ENCODE assay signal across 8 cellular contexts in genomic region chr4:56977321-56978012, GRCh38. TPM values are rescaled to one million over a fixed set of nuclear protein-coding genes. Genes with fewer than 3 reads are reported as not detected.
DNase-seq lines count a peak whose midpoint lies in the region; ATAC-seq and TF ChIP-seq lines count a peak whose summit lies in the region.

TSS of gene NOA1 (minus strand) at chr4:56977606. CDS start at chr4:56977585, 21 bp downstream.

- H3K14ac ChIP-seq in IMR-90 (replicated peaks; ENCODE audit: low read depth, low read length): peak within 1 kb of the TSS; percentile 88

- H2BK5ac ChIP-seq in IMR-90 (ENCODE audit: low read depth, low read length, poor library complexity, severe bottlenecking): peak within 1 kb of the TSS; percentile 63

- intact Hi-C loops in IMR-90 (cut with micrococcal nuclease): loop anchor here (2.0 to 5.0 kb wide), 3 partner anchors 41 to 125 kb away; no protein-coding TSS in a partner anchor

- H3K27me3 ChIP-seq in IMR-90 (ENCODE audit: control insufficient read depth, insufficient read depth, low read length): no peaks in the 10 kb centered on the region

- peak within 1 kb of the TSS; percentile 71; the same call in 1 of the 2 replicates for H4K91ac ChIP-seq in IMR-90 (ENCODE audit: insufficient read depth, low read depth, low read length)

- peak within 1 kb of the TSS; percentile 93 to 94 for H4K8ac ChIP-seq in IMR-90 (ENCODE audit: low read depth in 2 of 2, low read length in 2 of 2)

- in situ Hi-C loops in IMR-90 (cut with MboI; ENCODE audit: low sequenced_read_pairs): no loop called here

- H3K9ac ChIP-seq in IMR-90 (ENCODE audit: low read depth, low read length): peak within 1 kb of the TSS; percentile 92

- H3K18ac ChIP-seq in IMR-90 (ENCODE audit: low read depth, low read length): no peak within 1 kb of the TSS

- no peak within 1 kb of the TSS for H2AK5ac ChIP-seq in IMR-90 (ENCODE audit: low read depth, low read length)

- H3K23ac ChIP-seq in IMR-90 (ENCODE audit: low read depth, low read length): peak within 1 kb of the TSS; percentile 84

- POLR2A ChIA-PET in IMR-90 (lab: Charles Lee; ENCODE audit: unreplicated experiment): interaction anchor here (0.6 kb wide), 1 partner anchor 193 kb away, joined by 3 read pairs; no protein-coding TSS in a partner anchor

- H3K56ac ChIP-seq in IMR-90 (ENCODE audit: extremely low read depth, insufficient read depth, low read length): peak within 1 kb of the TSS; percentile 12

- DNase-seq in DMS 273 (lab: John Stamatoyannopoulos, UW; ENCODE audit: unreplicated experiment) (peak; percentile 98), IMR-90 (peak; percentile 99), OCI-M1 (lab: John Stamatoyannopoulos, UW) (peak; percentile 99), activated T-cell treated with anti-CD3 and anti-CD28 coated beads for 24 hours (ENCODE audit: low read depth) (peak; percentile 97), epidermal melanocyte (ENCODE audit: insufficient read length, low spot score) (peak; percentile 91), middle frontal gyrus (ENCODE audit: extremely low spot score, low spot score) (peak; percentile 98)
- DNase-seq in stimulated activated CD8-positive, alpha-beta memory T cell treated with anti-CD3 and anti-CD28 coated beads, Interleukin-2, amount 100 ng/mL, for 48 hours (ENCODE audit: low read depth in 2 of 2): peak; percentile 93 to 94

- peaks cover 13% of the 10 kb centered on the region for H3K36me3 ChIP-seq in IMR-90 (ENCODE audit: control insufficient read depth, insufficient read depth, low read length)

- dilution Hi-C loops in IMR-90 (cut with HindIII; ENCODE audit: low sequenced_read_pairs, unreplicated experiment): no loop called here

- H4K20me1 ChIP-seq in IMR-90 (ENCODE audit: insufficient read depth, low read length): peaks cover 45% of the 10 kb centered on the region

- H3K9me3 ChIP-seq in IMR-90 (ENCODE audit: control insufficient read depth, insufficient read depth, low read length): peaks cover 6% of the 10 kb centered on the region

- H2BK15ac ChIP-seq in IMR-90 (ENCODE audit: low read depth, low read length): no peak within 1 kb of the TSS

- BruUV-seq in IMR-90 (replicated peaks; lab: Mats Ljungman, UMichigan): no TSS peak

- peak within 1 kb of the TSS; percentile 94 for H2AFZ ChIP-seq in IMR-90 (replicated peaks; ENCODE audit: low read length, poor library complexity)

- CTCF ChIA-PET in IMR-90 (lab: Yijun Ruan, JAX): no interaction called here

- H2AK9ac ChIP-seq in IMR-90 (replicated peaks; ENCODE audit: low read depth, low read length, poor library complexity): peak within 1 kb of the TSS; percentile 83

- no peaks in the 10 kb centered on the region; the same call in none of the 2 replicates for H3K9me1 ChIP-seq in IMR-90 (ENCODE audit: insufficient read depth, low read length)

- peak within 1 kb of the TSS; percentile 89 for H3K27ac ChIP-seq in IMR-90 (ENCODE audit: insufficient read depth, low read length)

- peak within 1 kb of the TSS; percentile 97 for H3K4me2 ChIP-seq in IMR-90 (ENCODE audit: low read depth, low read length)

- 1% methylated on average over 29 of the region's 51 CpGs; no CpG with 5 or more reads in 1 of the 2 experiments for WGBS in IMR-90 (ENCODE audit: extremely low coverage in 2 of 2, insufficient read length in 1 of 2), 2 experiments

- peak within 1 kb of the TSS; percentile 75; the same call in 1 of the 2 replicates for H3K4ac ChIP-seq in IMR-90 (ENCODE audit: low read depth, low read length)

- peaks cover 6 to 40% of the 10 kb centered on the region in 2 experiments; a peak in 3 of 4 replicates for H3K79me1 ChIP-seq in IMR-90 (ENCODE audit: low read depth in 1 of 2, low read length in 2 of 2)

- 0 out of 2 replicates have a peak within 1 kb of the TSS, but pooled peaks have one; percentile 37 for H2BK120ac ChIP-seq in IMR-90 (ENCODE audit: low read depth, low read length)

- TF ChIP-seq RAD21 in IMR-90 (IDR thresholded peaks at IDR 0.05; ENCODE audit: low read length): no peak

- ATAC-seq in GM21528 (IDR thresholded peaks at IDR 0.05; ENCODE audit: low FRiP score, unreplicated experiment) (peak; percentile 84), IMR-90 (ENCODE audit: low read depth) (peak; percentile 71)

- H4K5ac ChIP-seq in IMR-90 (ENCODE audit: low read depth, low read length): peak within 1 kb of the TSS; percentile 54

- no peaks in the 10 kb centered on the region for H3K4me1 ChIP-seq in IMR-90 (ENCODE audit: control insufficient read depth, insufficient read depth, low read length)

- H2BK20ac ChIP-seq in IMR-90 (ENCODE audit: low read depth, low read length): no peak within 1 kb of the TSS

- peak; percentile 59; the same call in 1 of the 2 replicates for TF ChIP-seq POLR2A in IMR-90 (IDR thresholded peaks at IDR 0.05; ENCODE audit: low read depth, low read length)

- no peak for TF ChIP-seq CTCF in IMR-90 (conservative IDR thresholded peaks at IDR 0.05; ENCODE audit: low read depth, low read length)

- H3K4me3 ChIP-seq in IMR-90 (ENCODE audit: insufficient read depth, low read depth, low read length): peak within 1 kb of the TSS; percentile 86

TF ChIP-seq in IMR-90, 13 proteins besides CTCF, POLR2A, EP300 and RAD21:
- no peak for TF ChIP-seq CHD1 (IDR thresholded peaks at IDR 0.05; ENCODE audit: low read depth, low read length)
- 0 out of 2 replicates have a peak, but pooled peaks have one; percentile 27 for TF ChIP-seq MAZ (IDR thresholded peaks at IDR 0.05; ENCODE audit: borderline replicate concordance, low read depth, low read length)
- TF ChIP-seq MXI1 (IDR thresholded peaks at IDR 0.05; ENCODE audit: borderline replicate concordance, low read depth, low read length): peak; percentile 90; the same call in 1 of the 2 replicates
- peak; percentile 17; the same call in 1 of the 2 replicates for TF ChIP-seq MAFK (IDR thresholded peaks at IDR 0.05; ENCODE audit: low read depth, low read length)
- TF ChIP-seq RCOR1 (IDR thresholded peaks at IDR 0.05; ENCODE audit: insufficient replicate concordance, low read length): peak; percentile 39
- TF ChIP-seq CEBPB (IDR thresholded peaks at IDR 0.05; ENCODE audit: low read depth, low read length): no peak

RNA-seq across cellular contexts. Expression of gene NOA1, which starts in this region (rescaled TPM):
- 9.7 and 10.4 TPM in 2 replicates for total RNA-seq in IMR-90 (2012; rRNA removed)
- polyA plus RNA-seq in IMR-90 (2012; rRNA removed): 10.8 and 12.1 TPM in 2 replicates
- polyA plus RNA-seq in IMR-90 (2012; cell fraction: cytosol; rRNA removed): 6.4 and 10.7 TPM in 2 replicates
- polyA plus RNA-seq in IMR-90 (2012; cell fraction: nucleus; rRNA removed; ENCODE audit: low replicate concordance): 6.3 and 7.8 TPM in 2 replicates

Comparison
In these comparisons a context has a peak if more than half of its experiments do, and no peak if none do; other contexts are left out.
1. Peak in every context shown above with its lines: DNase-seq, ATAC-seq, H3K4me3 ChIP-seq and H3K27ac ChIP-seq.